In genomic region chr17:60749708-60750107, GRCh38 we compare ENCODE assay signal across 31 cellular contexts.
A peak's percentile ranks its signal among the peaks of the same experiment; 100 is the strongest.
DNase-seq lines count a peak whose midpoint lies in the region; ATAC-seq, FAIRE-seq and TF ChIP-seq lines count a peak whose summit lies in the region.
"Had no signal": no experiment of that assay in that cellular context is flagged by ENCODE, and none has a peak within 500 bp of the region (broad histone marks: within the 10 kb centered on the region; RNA-seq: fewer than 3 reads in every experiment).

No MANE protein-coding gene starts in this region.

- H3K36me3 Mint-ChIP-seq in neural crest cell (ENCODE audit: low read depth), result peaks cover 4% of the 10 kb centered on the region
- H3K36me3 Mint-ChIP-seq in activated CD4-positive, alpha-beta T cell treated with anti-CD3 and anti-CD28 coated beads, Interleukin-2, amount 10 ng/mL, durations not matched to agents 24 days and 14 days (ENCODE audit: low read depth), result no peaks in the 10 kb centered on the region

- H2AFZ ChIP-seq in GM12878 (ENCODE audit: control insufficient read depth, low read depth, low read length), result no peak overlapping the region

- no peak overlapping the region for H3K4me2 ChIP-seq in GM12878 (ENCODE audit: control insufficient read depth, insufficient read depth)
- H3K4me2 ChIP-seq: A549, BLaER1 had no signal

- peak overlapping the region; percentile 25 for H3K27ac Mint-ChIP-seq in neural crest cell (ENCODE audit: unreplicated experiment)
- no peak overlapping the region for H3K27ac Mint-ChIP-seq in activated CD4-positive, alpha-beta T cell treated with anti-CD3 and anti-CD28 coated beads, Interleukin-2, amount 10 ng/mL, durations not matched to agents 24 days and 14 days
- H3K27ac Mint-ChIP-seq: B cell; CD4-positive, alpha-beta T cell; CD8-positive, alpha-beta T cell had no signal

- no peak for ATAC-seq in GM12878
- ATAC-seq: A549; CD8-positive, alpha-beta T cell had no signal

- H3K27me3 Mint-ChIP-seq in neural crest cell (ENCODE audit: low read depth), result no peaks in the 10 kb centered on the region
- H3K27me3 Mint-ChIP-seq in activated CD4-positive, alpha-beta T cell treated with anti-CD3 and anti-CD28 coated beads, Interleukin-2, amount 10 ng/mL, durations not matched to agents 24 days and 14 days, result peaks cover 3% of the 10 kb centered on the region
- H3K27me3 Mint-ChIP-seq: B cell; CD4-positive, alpha-beta memory T cell; CD4-positive, alpha-beta T cell; CD4-positive, CD25-positive, alpha-beta regulatory T cell; CD8-positive, alpha-beta memory T cell had no signal

- SMC1A ChIA-PET in GM12878 (lab: Charles Lee; ENCODE audit: uncharacterized antibody, unreplicated experiment), result no interaction called here

- in situ Hi-C loops in GM12878 (cut with MboI), result no loop called here

- no peak overlapping the region for H3K27ac ChIP-seq in GM12878 (ENCODE audit: control insufficient read depth, insufficient read depth)
- H3K27ac ChIP-seq: 22Rv1; A549; BLaER1; BLaER1 treated with 17β-estradiol and CSF1 and Interleukin-3, amounts not matched to agents 10 nM and 100 nM; C4-2B had no signal

- no peaks in the 10 kb centered on the region for H3K36me3 ChIP-seq in GM12878 (ENCODE audit: control insufficient read depth in 2 of 2, insufficient read depth in 2 of 2, low read length in 1 of 2)
- H3K36me3 ChIP-seq: BE2C; BLaER1; BLaER1 treated with 17β-estradiol and CSF1 and Interleukin-3, amounts not matched to agents 10 nM and 100 nM had no signal

- no peak for TF ChIP-seq RAD21 in GM12878 (IDR thresholded peaks at IDR 0.05; ENCODE audit: insufficient read depth, low read depth, low read length)

- no peak overlapping the region for H3K4me3 ChIP-seq in GM12878
- H3K4me3 ChIP-seq: A549; BLaER1; BLaER1 treated with 17β-estradiol and CSF1 and Interleukin-3, amounts not matched to agents 10 nM and 100 nM had no signal

- 64% methylated on average over 5 of the region's 5 CpGs for WGBS in GM12878 (ENCODE audit: insufficient coverage, insufficient replicate concordance, low lambda C conversion rate, missing lambda C conversion rate)

- CTCF ChIA-PET in GM12878 (lab: Yijun Ruan, JAX), result no interaction called here

- H3K4me3 Mint-ChIP-seq in neural crest cell, result peak overlapping the region; percentile 24
- no peak overlapping the region for H3K4me3 Mint-ChIP-seq in activated CD4-positive, alpha-beta T cell treated with anti-CD3 and anti-CD28 coated beads, Interleukin-2, amount 10 ng/mL, durations not matched to agents 24 days and 14 days
- H3K4me3 Mint-ChIP-seq: B cell; CD14-positive monocyte; CD4-positive, alpha-beta memory T cell; CD4-positive, alpha-beta T cell; CD4-positive, CD25-positive, alpha-beta regulatory T cell; CD8-positive, alpha-beta memory T cell; CD8-positive, alpha-beta T cell had no signal

- H3K79me2 ChIP-seq in GM12878 (ENCODE audit: control insufficient read depth, insufficient read depth, low read length), result no peaks in the 10 kb centered on the region

- TF ChIP-seq POLR2A in GM12878 (IDR thresholded peaks at IDR 0.05; ENCODE audit: low read depth, low read length), result no peak

- no TSS peak for BruUV-seq in GM12878 (replicated peaks; lab: Mats Ljungman, UMichigan)

- H4K20me1 ChIP-seq in GM12878 (ENCODE audit: control insufficient read depth, insufficient read depth), result no peaks in the 10 kb centered on the region
- H4K20me1 ChIP-seq: BLaER1; BLaER1 treated with 17β-estradiol and CSF1 and Interleukin-3, amounts not matched to agents 10 nM and 100 nM had no signal

- no peak for FAIRE-seq in GM12878 (lab: Jason Lieb, UNC)
- FAIRE-seq: D721Med had no signal

- peaks cover 34% of the 10 kb centered on the region for H3K4me1 Mint-ChIP-seq in neural crest cell
- no peaks in the 10 kb centered on the region for H3K4me1 Mint-ChIP-seq in activated CD4-positive, alpha-beta T cell treated with anti-CD3 and anti-CD28 coated beads, Interleukin-2, amount 10 ng/mL, durations not matched to agents 24 days and 14 days

- POLR2A ChIA-PET in GM12878 (lab: Charles Lee), result no interaction called here

- intact Hi-C loops in GM12878 (cut with micrococcal nuclease; ENCODE audit: unreplicated experiment), result no loop called here
- intact Hi-C loops in activated CD4-positive, alpha-beta T cell treated with anti-CD3 and anti-CD28 coated beads, Interleukin-2, amount 10 ng/mL, durations not matched to agents 24 days and 14 days (cut with micrococcal nuclease), result no loop called here

- H3K9me3 ChIP-seq in GM12878 (replicated peaks; ENCODE audit: control insufficient read depth, insufficient read depth, low read length), result no peaks in the 10 kb centered on the region
- H3K9me3 ChIP-seq: A549, BE2C, BLaER1, Caco-2 had no signal

- no peak for TF ChIP-seq CTCF in GM12878 (IDR thresholded peaks at IDR 0.05 in 2 of 3, conservative IDR thresholded peaks at IDR 0.05 in 1 of 3; ENCODE audit: control insufficient read depth in 2 of 3, extremely low read depth in 1 of 3, insufficient read depth in 1 of 3, low read depth in 3 of 3, low read length in 3 of 3)
- no peak for TF ChIP-seq CTCF in neural crest cell (conservative IDR thresholded peaks at IDR 0.05)

- RAD21 ChIA-PET in GM12878 (lab: Charles Lee; ENCODE audit: unreplicated experiment), result no interaction called here

- H3K9me3 Mint-ChIP-seq in neural crest cell, result peaks cover 5% of the 10 kb centered on the region
- H3K9me3 Mint-ChIP-seq in activated CD4-positive, alpha-beta T cell treated with anti-CD3 and anti-CD28 coated beads, Interleukin-2, amount 10 ng/mL, durations not matched to agents 24 days and 14 days, result peaks cover 3% of the 10 kb centered on the region

- H3K4me1 ChIP-seq in GM12878 (ENCODE audit: control insufficient read depth, insufficient read depth, low read length), result no peaks in the 10 kb centered on the region
- H3K4me1 ChIP-seq: A549, BE2C, BLaER1, Caco-2 had no signal

- H3K27me3 ChIP-seq in GM12878 (replicated peaks in 1 of 2; ENCODE audit: control insufficient read depth in 2 of 2, insufficient read depth in 2 of 2, low read length in 1 of 2), result no peaks in the 10 kb centered on the region
- H3K27me3 ChIP-seq: BE2C; BLaER1; BLaER1 treated with 17β-estradiol and CSF1 and Interleukin-3, amounts not matched to agents 10 nM and 100 nM had no signal

- no peak for TF ChIP-seq EP300 in GM12878 (IDR thresholded peaks at IDR 0.05; ENCODE audit: borderline replicate concordance in 1 of 2, control insufficient read depth in 1 of 2, low read depth in 2 of 2, low read length in 2 of 2)

- DNase-seq in GM12878 (ENCODE audit: low read depth, low spot score) (no peak), neural crest cell (ENCODE audit: low read depth, low spot score) (no peak), DMS153 treated with DMSO at 0.1 percent for 48 hours (lab: John Stamatoyannopoulos, UW; ENCODE audit: unreplicated experiment) (no peak)
- no peak for DNase-seq in activated CD4-positive, alpha-beta T cell treated with anti-CD3 and anti-CD28 coated beads, Interleukin-2, amount 10 ng/mL, durations not matched to agents 24 days and 14 days
- DNase-seq: 8988T; ACHN; AML-193; BE2C; Caco-2; Calu3; CD4-positive, alpha-beta memory T cell; CD4-positive, alpha-beta T cell; CD4-positive, CD25-positive, alpha-beta regulatory T cell; CD8-positive, alpha-beta memory T cell; CD8-positive, alpha-beta T cell; COR-L47; DMS 273 treated with DMSO at 0.1 percent for 48 hours; DMS153; DMS53; DMS79; DMS79 treated with DMSO at 0.1 percent for 48 hours; DND-41; EL had no signal

- H3K9ac ChIP-seq in GM12878 (ENCODE audit: control insufficient read depth, insufficient read depth, low read length), result no peak overlapping the region
- H3K9ac ChIP-seq: BLaER1; BLaER1 treated with 17β-estradiol and CSF1 and Interleukin-3, amounts not matched to agents 10 nM and 100 nM had no signal

TF ChIP-seq in GM12878, 131 proteins besides CTCF, POLR2A, EP300 and RAD21:
- peak; percentile 36; the same call in 1 of the 2 replicates for TF ChIP-seq NFXL1 (IDR thresholded peaks at IDR 0.05; ENCODE audit: borderline replicate concordance)
- no peak for TF ChIP-seq RBBP5 (conservative IDR thresholded peaks at IDR 0.05)
- no peak for TF ChIP-seq PAX5 (IDR thresholded peaks at IDR 0.05; ENCODE audit: borderline replicate concordance, low read depth, low read length)
TF ChIP-seq in GM12878: peak in this region for 1.
